8 cellular contexts compared by ENCODE assay signal in genomic region chr4:183444149-183444952, GRCh38. TPM values are rescaled to one million over a fixed set of nuclear protein-coding genes. Genes with fewer than 3 reads are reported as not detected.
DNase-seq lines count a peak whose midpoint lies in the region; ATAC-seq and TF ChIP-seq lines count a peak whose summit lies in the region.

A gene with protein sequence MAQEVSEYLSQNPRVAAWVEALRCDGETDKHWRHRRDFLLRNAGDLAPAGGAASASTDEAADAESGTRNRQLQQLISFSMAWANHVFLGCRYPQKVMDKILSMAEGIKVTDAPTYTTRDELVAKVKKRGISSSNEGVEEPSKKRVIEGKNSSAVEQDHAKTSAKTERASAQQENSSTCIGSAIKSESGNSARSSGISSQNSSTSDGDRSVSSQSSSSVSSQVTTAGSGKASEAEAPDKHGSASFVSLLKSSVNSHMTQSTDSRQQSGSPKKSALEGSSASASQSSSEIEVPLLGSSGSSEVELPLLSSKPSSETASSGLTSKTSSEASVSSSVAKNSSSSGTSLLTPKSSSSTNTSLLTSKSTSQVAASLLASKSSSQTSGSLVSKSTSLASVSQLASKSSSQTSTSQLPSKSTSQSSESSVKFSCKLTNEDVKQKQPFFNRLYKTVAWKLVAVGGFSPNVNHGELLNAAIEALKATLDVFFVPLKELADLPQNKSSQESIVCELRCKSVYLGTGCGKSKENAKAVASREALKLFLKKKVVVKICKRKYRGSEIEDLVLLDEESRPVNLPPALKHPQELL (plus strand): TSS chr4:183444636. CDS start chr4:183444798, 162 bp downstream.

- H3K9me3 ChIP-seq in CD4-positive, CD25-positive, alpha-beta regulatory T cell (ENCODE audit: control insufficient read depth in 2 of 2, low read length in 2 of 2): no peaks in the 10 kb centered on the region
- H3K9me3 ChIP-seq in left lung: no peaks in the 10 kb centered on the region

- peak within 1 kb of the TSS; percentile 96 for H3K27ac ChIP-seq in CD4-positive, CD25-positive, alpha-beta regulatory T cell (ENCODE audit: insufficient read depth, low read length, poor library complexity, severe bottlenecking)
- H3K27ac ChIP-seq in left lung: peak within 1 kb of the TSS; percentile 99

- intact Hi-C loops in left lung (cut with DNase I): no loop called here

- peaks cover 29% of the 10 kb centered on the region for H3K36me3 ChIP-seq in CD4-positive, CD25-positive, alpha-beta regulatory T cell (ENCODE audit: control insufficient read depth, insufficient read depth, low read length)
- peaks cover 0 to 28% of the 10 kb centered on the region in 2 donors for H3K36me3 ChIP-seq in left lung

- peak; percentile 87 to 89 for ATAC-seq in CD4-positive, CD25-positive, alpha-beta regulatory T cell (ENCODE audit: low read depth in 2 of 2)
- ATAC-seq in GM19397 (IDR thresholded peaks at IDR 0.05; ENCODE audit: unreplicated experiment) (peak; percentile 87), HG03565 (IDR thresholded peaks at IDR 0.05; ENCODE audit: unreplicated experiment) (peak; percentile 74), left lung (peak; percentile 95)

- peaks cover 4% of the 10 kb centered on the region for H3K27me3 Mint-ChIP-seq in CD4-positive, CD25-positive, alpha-beta regulatory T cell

- peak; percentile 91 to 97 (median 96) for DNase-seq in CD4-positive, CD25-positive, alpha-beta regulatory T cell
- DNase-seq in NCI-H748 treated with DMSO at 0.1 percent for 48 hours (lab: John Stamatoyannopoulos, UW): peak; percentile 74
- DNase-seq in activated CD4-positive, alpha-beta T cell treated with anti-CD3 and anti-CD28 coated beads, Interleukin-2, amount 50 U/mL, for 24 hours (ENCODE audit: low read depth in 1 of 2, low spot score in 1 of 2): peak; percentile 87 to 90
- peak; percentile 84 for DNase-seq in dedifferentiated amniotic fluid mesenchymal stem cell (ENCODE audit: extremely low spot score)
- peak; percentile 94 to 99 for DNase-seq in left lung
- peak; percentile 90 to 94 for DNase-seq in stimulated activated CD4-positive, alpha-beta T cell treated with anti-CD3 and anti-CD28 coated beads, Interleukin-2, amount 100 ng/mL, for 48 hours

- peak within 1 kb of the TSS; percentile 96 for H3K4me3 ChIP-seq in CD4-positive, CD25-positive, alpha-beta regulatory T cell (ENCODE audit: low read depth, low read length)
- peak within 1 kb of the TSS; percentile 92 to 98 for H3K4me3 ChIP-seq in left lung

- no peaks in the 10 kb centered on the region for H3K27me3 ChIP-seq in CD4-positive, CD25-positive, alpha-beta regulatory T cell (ENCODE audit: control insufficient read depth, insufficient read depth, low read length)
- H3K27me3 ChIP-seq in left lung: no peaks in the 10 kb centered on the region

- peaks cover 22% of the 10 kb centered on the region for H3K36me3 Mint-ChIP-seq in CD4-positive, CD25-positive, alpha-beta regulatory T cell

- peak within 1 kb of the TSS; percentile 97 to 99 (median 98) for H3K4me3 Mint-ChIP-seq in CD4-positive, CD25-positive, alpha-beta regulatory T cell

- H3K4me1 Mint-ChIP-seq in CD4-positive, CD25-positive, alpha-beta regulatory T cell: peaks cover 12 to 66% (median 47%) of the 10 kb centered on the region in 4 donors

- peaks cover 49% of the 10 kb centered on the region for H3K4me1 ChIP-seq in CD4-positive, CD25-positive, alpha-beta regulatory T cell (ENCODE audit: control insufficient read depth, insufficient read depth, low read length, poor library complexity, severe bottlenecking)
- H3K4me1 ChIP-seq in left lung: peaks cover 8 to 49% of the 10 kb centered on the region in 2 donors

- H3K27ac Mint-ChIP-seq in CD4-positive, CD25-positive, alpha-beta regulatory T cell: peak within 1 kb of the TSS; percentile 95 to 98 (median 97)

- TF ChIP-seq CTCF in left lung (IDR thresholded peaks at IDR 0.05): peak in 1 of 2 donors; percentile 4

- no peaks in the 10 kb centered on the region for H3K9me3 Mint-ChIP-seq in CD4-positive, CD25-positive, alpha-beta regulatory T cell

RNA-seq across cellular contexts. Expression of the gene that starts here (rescaled TPM):
- total RNA-seq in CD4-positive, CD25-positive, alpha-beta regulatory T cell: 32.5 TPM
- polyA plus RNA-seq in CD4-positive, CD25-positive, alpha-beta regulatory T cell: 10 to 100 TPM; 23.0 to 46.4 (median 36.1) TPM
- 10 to 100 TPM; 10.1 to 14.4 TPM for total RNA-seq in left lung

Comparison
In these comparisons a context has a peak if more than half of its experiments do, and no peak if none do; other contexts are left out.
1. Peak in every context shown above with its lines: DNase-seq, ATAC-seq, H3K4me3 ChIP-seq and H3K27ac ChIP-seq.